Comparison of ENCODE assay signal across 16 cellular contexts in genomic region chr19:883661-884211, GRCh38. TPM values are rescaled to one million over a fixed set of nuclear protein-coding genes. Genes with fewer than 3 reads are reported as not detected.
DNase-seq lines count a peak whose midpoint lies in the region; ATAC-seq and TF ChIP-seq lines count a peak whose summit lies in the region.
"Had no signal": no experiment of that assay in that cellular context is flagged by ENCODE, and none has a peak within 500 bp of the region (broad histone marks: within the 10 kb centered on the region; RNA-seq: fewer than 3 reads in every experiment).

No MANE protein-coding gene starts in this region.

- H3K4me1 Mint-ChIP-seq in endodermal cell (no peaks in the 10 kb centered on the region), CD14-positive monocyte (peaks cover 4% of the 10 kb centered on the region)
- H3K4me1 Mint-ChIP-seq in activated CD8-positive, alpha-beta memory T cell treated with anti-CD3 and anti-CD28 coated beads, Interleukin-2, amount 10 ng/mL, durations not matched to agents 7 days and 5 days = peaks cover 12% of the 10 kb centered on the region
- H3K4me1 Mint-ChIP-seq: natural killer cell had no signal

- WGBS in endodermal cell (ENCODE audit: insufficient coverage in 1 of 2, insufficient read length in 1 of 2), 2 experiments = 95 to 96% methylated on average over 21 to 22 of the region's 22 CpGs

- no peaks in the 10 kb centered on the region for H3K27me3 ChIP-seq in endodermal cell (ENCODE audit: control insufficient read depth, insufficient read depth, low read length, poor library complexity, severe bottlenecking)

- TF ChIP-seq CTCF in endodermal cell (conservative IDR thresholded peaks at IDR 0.05) (peak; percentile 20), CD14-positive monocyte (IDR thresholded peaks at IDR 0.05) (no peak)

- H3K4me3 Mint-ChIP-seq in endodermal cell = no peak overlapping the region
- no peak overlapping the region for H3K4me3 Mint-ChIP-seq in CD14-positive monocyte
- no peak overlapping the region for H3K4me3 Mint-ChIP-seq in activated CD8-positive, alpha-beta memory T cell treated with anti-CD3 and anti-CD28 coated beads, Interleukin-2, amount 10 ng/mL, durations not matched to agents 7 days and 5 days
- H3K4me3 Mint-ChIP-seq: activated T-helper 17 cell treated with anti-CD3 and anti-CD28 coated beads, Interleukin-2, amount 50 U/mL, for 72 hours; brain; natural killer cell had no signal

- H3K36me3 ChIP-seq in endodermal cell (ENCODE audit: control insufficient read depth, insufficient read depth, low read length) = peaks cover 51% of the 10 kb centered on the region

- H3K27ac Mint-ChIP-seq in endodermal cell = no peak overlapping the region
- H3K27ac Mint-ChIP-seq in CD14-positive monocyte = no peak overlapping the region
- H3K27ac Mint-ChIP-seq in activated CD8-positive, alpha-beta memory T cell treated with anti-CD3 and anti-CD28 coated beads, Interleukin-2, amount 10 ng/mL, durations not matched to agents 7 days and 5 days = no peak overlapping the region
- H3K27ac Mint-ChIP-seq: activated T-helper 17 cell treated with anti-CD3 and anti-CD28 coated beads, Interleukin-2, amount 50 U/mL, for 72 hours; brain; natural killer cell had no signal

- intact Hi-C loops in CD14-positive monocyte (cut with micrococcal nuclease) = no loop called here

- no peaks in the 10 kb centered on the region for H3K9me3 Mint-ChIP-seq in endodermal cell
- H3K9me3 Mint-ChIP-seq in CD14-positive monocyte = peaks cover 0 to 3% (median 0%) of the 10 kb centered on the region in 7 donors
- no peaks in the 10 kb centered on the region for H3K9me3 Mint-ChIP-seq in activated CD8-positive, alpha-beta memory T cell treated with anti-CD3 and anti-CD28 coated beads, Interleukin-2, amount 10 ng/mL, durations not matched to agents 7 days and 5 days (ENCODE audit: low read depth)
- H3K9me3 Mint-ChIP-seq: activated T-helper 17 cell treated with anti-CD3 and anti-CD28 coated beads, Interleukin-2, amount 50 U/mL, for 72 hours; brain; natural killer cell had no signal

- H3K9me3 ChIP-seq in endodermal cell (ENCODE audit: control insufficient read depth, low read length) = no peaks in the 10 kb centered on the region

- H3K4me1 ChIP-seq in endodermal cell (ENCODE audit: control insufficient read depth, insufficient read depth, low read length) = no peaks in the 10 kb centered on the region

- CTCF ChIA-PET in activated CD8-positive, alpha-beta memory T cell treated with anti-CD3 and anti-CD28 coated beads, Interleukin-2, amount 10 ng/mL, durations not matched to agents 7 days and 5 days (lab: Charles Lee) = no interaction called here

- no peak for ATAC-seq in activated CD8-positive, alpha-beta memory T cell treated with anti-CD3 and anti-CD28 coated beads, Interleukin-2, amount 10 ng/mL, durations not matched to agents 7 days and 5 days
- ATAC-seq: activated T-helper 17 cell treated with anti-CD3 and anti-CD28 coated beads, Interleukin-2, amount 50 U/mL, for 72 hours; natural killer cell had no signal

- no peaks in the 10 kb centered on the region for H3K27me3 Mint-ChIP-seq in endodermal cell (ENCODE audit: insufficient read depth)
- no peaks in the 10 kb centered on the region for H3K27me3 Mint-ChIP-seq in CD14-positive monocyte (ENCODE audit: low read depth in 3 of 3)
- H3K27me3 Mint-ChIP-seq in activated CD8-positive, alpha-beta memory T cell treated with anti-CD3 and anti-CD28 coated beads, Interleukin-2, amount 10 ng/mL, durations not matched to agents 7 days and 5 days = no peaks in the 10 kb centered on the region
- H3K27me3 Mint-ChIP-seq: activated T-helper 17 cell treated with anti-CD3 and anti-CD28 coated beads, Interleukin-2, amount 50 U/mL, for 72 hours; brain had no signal

- H3K36me3 Mint-ChIP-seq in endodermal cell (ENCODE audit: low read depth) = peaks cover 41% of the 10 kb centered on the region
- H3K36me3 Mint-ChIP-seq in CD14-positive monocyte = peaks cover 64 to 94% of the 10 kb centered on the region in 2 donors
- peaks cover 10% of the 10 kb centered on the region for H3K36me3 Mint-ChIP-seq in activated CD8-positive, alpha-beta memory T cell treated with anti-CD3 and anti-CD28 coated beads, Interleukin-2, amount 10 ng/mL, durations not matched to agents 7 days and 5 days
- H3K36me3 Mint-ChIP-seq: natural killer cell had no signal

- no peak overlapping the region for H3K4me3 ChIP-seq in endodermal cell (ENCODE audit: low read length)
- H3K4me3 ChIP-seq: GM23248 had no signal

- no peak overlapping the region for H3K27ac ChIP-seq in endodermal cell (ENCODE audit: low read depth, low read length)
- H3K27ac ChIP-seq: GM23248, WERI-Rb-1 had no signal

- DNase-seq in 8988T = peak; percentile 98
- peak; percentile 85 for DNase-seq in HT-29 (ENCODE audit: low spot score)
- DNase-seq in endodermal cell = peak; percentile 76
- no peak for DNase-seq in hypothalamus (lab: John Stamatoyannopoulos, UW)
- no peak for DNase-seq in CD14-positive monocyte (ENCODE audit: low spot score)
- no peak for DNase-seq in activated CD8-positive, alpha-beta memory T cell treated with anti-CD3 and anti-CD28 coated beads, Interleukin-2, amount 10 ng/mL, durations not matched to agents 7 days and 5 days
- DNase-seq: GM23248; natural killer cell; NCI-H446; SHP77; stimulated activated CD8-positive, alpha-beta memory T cell treated with anti-CD3 and anti-CD28 coated beads, Interleukin-4, amount 100 ng/mL, for 48 hours; WERI-Rb-1 had no signal

- H3K9ac ChIP-seq in endodermal cell (ENCODE audit: extremely low read depth, low read length, poor library complexity, severe bottlenecking) = no peak overlapping the region
- H3K9ac ChIP-seq: GM23248 had no signal

RNA-seq across cellular contexts. Expression of gene MED16, which starts 9.3 kb away (rescaled TPM):
- 31.8 and 32.4 TPM in 2 replicates for total RNA-seq in HT-29 (2014; rRNA removed; shearing (Covaris generic))
- 10 to 100 TPM; 75.8 to 92.4 TPM for total RNA-seq in endodermal cell
- 69.8 TPM for polyA plus RNA-seq in endodermal cell (2013, experiment 1 of 2)
- 66.0 TPM for polyA plus RNA-seq in endodermal cell (2013, experiment 2 of 2)
- 10 to 100 TPM; 20.7 to 37.4 TPM for polyA plus RNA-seq in CD14-positive monocyte
- 10 to 100 TPM; 47.7 to 70.6 TPM for total RNA-seq in activated CD8-positive, alpha-beta memory T cell treated with anti-CD3 and anti-CD28 coated beads, Interleukin-2, amount 10 ng/mL, durations not matched to agents 7 days and 5 days

RNA-seq across cellular contexts. Expression of gene RNU6-9, which starts 9.5 kb away (rescaled TPM):
- total RNA-seq in HT-29 (2014; rRNA removed; shearing (Covaris generic)) = not detected in 2 replicates
- not detected for total RNA-seq in endodermal cell
- under 0.01 TPM for polyA plus RNA-seq in endodermal cell (2013, experiment 1 of 2)
- polyA plus RNA-seq in endodermal cell (2013, experiment 2 of 2) = under 0.01 TPM
- polyA plus RNA-seq in CD14-positive monocyte = not detected
- not detected for total RNA-seq in activated CD8-positive, alpha-beta memory T cell treated with anti-CD3 and anti-CD28 coated beads, Interleukin-2, amount 10 ng/mL, durations not matched to agents 7 days and 5 days
- total RNA-seq: activated T-helper 17 cell treated with anti-CD3 and anti-CD28 coated beads, Interleukin-2, amount 50 U/mL, for 72 hours; endothelial cell of umbilical vein; GM23248; natural killer cell; skeletal muscle tissue had no signal
- polyA plus RNA-seq: endothelial cell of umbilical vein, GM23248 had no signal

RNA-seq across cellular contexts. Expression of gene CFD, which starts 24.3 kb away (rescaled TPM):
- total RNA-seq in HT-29 (2014; rRNA removed; shearing (Covaris generic)) = 1.1 and 1.4 TPM in 2 replicates
- total RNA-seq in endodermal cell = 1 to 10 TPM in 1 of 2 donors, under 1 TPM in 1; 0.38 to 1.1 TPM
- 0.50 TPM for polyA plus RNA-seq in endodermal cell (2013, experiment 1 of 2)
- polyA plus RNA-seq in endodermal cell (2013, experiment 2 of 2) = not detected
- polyA plus RNA-seq in CD14-positive monocyte = 100 to 1,000 TPM; 654 to 862 TPM
- 1 to 10 TPM in 1 of 2 experiments, under 1 TPM in 1; 0.66 to 1.5 TPM for total RNA-seq in activated CD8-positive, alpha-beta memory T cell treated with anti-CD3 and anti-CD28 coated beads, Interleukin-2, amount 10 ng/mL, durations not matched to agents 7 days and 5 days

RNA-seq across cellular contexts. Expression of gene R3HDM4, which starts 29.3 kb away (rescaled TPM):
- 37.7 and 51.4 TPM in 2 replicates for total RNA-seq in HT-29 (2014; rRNA removed; shearing (Covaris generic))
- total RNA-seq in endodermal cell = 10 to 100 TPM; 61.1 to 64.7 TPM
- 54.6 TPM for polyA plus RNA-seq in endodermal cell (2013, experiment 1 of 2)
- 56.9 TPM for polyA plus RNA-seq in endodermal cell (2013, experiment 2 of 2)
- 10 to 100 TPM; 78.7 to 99.9 TPM for polyA plus RNA-seq in CD14-positive monocyte
- 10 to 100 TPM; 63.7 to 73.7 TPM for total RNA-seq in activated CD8-positive, alpha-beta memory T cell treated with anti-CD3 and anti-CD28 coated beads, Interleukin-2, amount 10 ng/mL, durations not matched to agents 7 days and 5 days

RNA-seq across cellular contexts. Expression of gene ELANE, which starts 31.6 kb away (rescaled TPM):
- not detected in 2 replicates for total RNA-seq in HT-29 (2014; rRNA removed; shearing (Covaris generic))
- total RNA-seq in endodermal cell = not detected
- not detected for polyA plus RNA-seq in endodermal cell (2013, experiment 1 of 2)
- polyA plus RNA-seq in endodermal cell (2013, experiment 2 of 2) = not detected
- 1 to 10 TPM; 1.3 to 2.0 TPM for polyA plus RNA-seq in CD14-positive monocyte
- not detected for total RNA-seq in activated CD8-positive, alpha-beta memory T cell treated with anti-CD3 and anti-CD28 coated beads, Interleukin-2, amount 10 ng/mL, durations not matched to agents 7 days and 5 days
- total RNA-seq: activated T-helper 17 cell treated with anti-CD3 and anti-CD28 coated beads, Interleukin-2, amount 50 U/mL, for 72 hours; endothelial cell of umbilical vein; GM23248 had no signal
- polyA plus RNA-seq: endothelial cell of umbilical vein had no signal

Comparison
In these comparisons a context has a peak if more than half of its experiments do, and no peak if none do; other contexts are left out.
1. DNase-seq: peak in 8988T (single experiment), HT-29 (single experiment) and endodermal cell (single experiment); none in hypothalamus (0 of 51), CD14-positive monocyte (single experiment) and activated CD8-positive, alpha-beta memory T cell treated with anti-CD3 and anti-CD28 coated beads, Interleukin-2, amount 10 ng/mL, durations not matched to agents 7 days and 5 days (single experiment).